Comparison of ENCODE assay signal across 1 cellular context in the genomic region with DNA sequence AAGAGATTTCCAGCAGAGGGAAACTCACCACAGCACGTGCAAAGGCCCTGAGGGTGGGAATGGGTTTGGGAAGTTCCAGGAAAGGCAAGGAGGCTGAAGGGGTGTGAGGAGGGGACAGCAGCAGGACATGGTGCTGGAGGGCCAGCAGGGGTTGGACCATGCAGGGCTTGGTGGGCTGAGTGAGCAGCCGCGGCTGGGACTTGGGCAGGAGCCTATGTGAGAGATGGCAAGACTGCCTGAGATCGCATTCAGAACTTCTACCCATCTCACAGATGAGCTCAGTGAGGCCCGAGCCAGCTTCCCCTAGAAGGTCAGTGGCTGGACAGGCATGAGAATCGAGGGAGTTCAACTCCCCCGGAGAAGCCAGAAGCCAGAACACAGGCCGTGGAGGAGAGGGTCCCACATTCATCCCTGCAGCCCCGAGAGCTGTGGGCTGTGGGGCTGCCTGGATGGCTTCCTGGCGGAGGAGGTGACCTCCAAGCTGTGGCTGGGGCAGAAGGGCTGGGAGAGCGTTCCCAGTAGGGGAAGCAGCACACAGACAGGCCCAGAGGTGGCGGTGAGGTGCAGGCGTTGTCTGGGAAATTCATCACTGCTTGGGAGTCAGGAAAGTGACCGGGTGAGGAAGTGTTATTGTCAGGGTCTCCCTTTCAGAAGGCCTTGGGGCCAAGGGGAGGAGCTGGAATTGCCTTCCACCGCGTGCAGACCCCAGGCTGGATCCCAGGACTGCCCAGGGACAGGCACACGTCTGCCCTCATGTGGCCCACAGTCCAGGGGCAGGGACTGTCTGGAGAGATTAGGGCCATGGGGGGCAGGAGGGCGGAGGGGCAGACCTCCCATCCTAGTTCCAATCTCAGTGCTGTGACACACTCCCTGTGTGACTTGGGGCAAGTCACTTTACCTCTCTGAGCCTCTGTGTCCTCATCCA.
TF ChIP-seq lines count a peak whose summit lies in the region.

No MANE protein-coding gene starts in this region.

TF ChIP-seq in HepG2, 621 proteins besides CTCF, POLR2A, EP300 and RAD21 (continued from another document and continues in another):
- TF ChIP-seq GTF3A (CRISPR knock-in tag; conservative IDR thresholded peaks at IDR 0.05) (peak; percentile 74; the same call in 1 of the 2 replicates), ZMAT3 (CRISPR knock-in tag; conservative IDR thresholded peaks at IDR 0.05) (no peak), ZFYVE20 (CRISPR knock-in tag; IDR thresholded peaks at IDR 0.05; ENCODE audit: borderline replicate concordance, low read depth) (no peak), ELF4 (CRISPR knock-in tag; IDR thresholded peaks at IDR 0.05; ENCODE audit: borderline replicate concordance) (no peak), ZNF605 (CRISPR knock-in tag; IDR thresholded peaks at IDR 0.05) (peak; percentile 74; the same call in 1 of the 2 replicates), ZBTB25 (CRISPR knock-in tag; IDR thresholded peaks at IDR 0.05) (no peak), ZNF138 (CRISPR knock-in tag; IDR thresholded peaks at IDR 0.05; ENCODE audit: low read depth) (no peak; the same call in 1 of the 2 replicates), ESRRA (CRISPR knock-in tag; IDR thresholded peaks at IDR 0.05; ENCODE audit: low read depth) (0 out of 2 replicates have a peak, but pooled peaks have one; percentile 22), ZNF235 (CRISPR knock-in tag; IDR thresholded peaks at IDR 0.05; ENCODE audit: borderline replicate concordance) (no peak), ATF4 (CRISPR knock-in tag; IDR thresholded peaks at IDR 0.05) (no peak), GFI1 (CRISPR knock-in tag; IDR thresholded peaks at IDR 0.05; ENCODE audit: borderline replicate concordance) (no peak), NKX3-1 (CRISPR knock-in tag; IDR thresholded peaks at IDR 0.05) (no peak), ZNF558 (CRISPR knock-in tag; IDR thresholded peaks at IDR 0.05; ENCODE audit: borderline replicate concordance) (no peak), MAX (IDR thresholded peaks at IDR 0.05) (peak; percentile 23; the same call in 1 of the 2 replicates), REPIN1 (CRISPR knock-in tag; IDR thresholded peaks at IDR 0.05; ENCODE audit: borderline replicate concordance, low read depth) (no peak), KIAA2018 (CRISPR knock-in tag; IDR thresholded peaks at IDR 0.05; ENCODE audit: borderline replicate concordance) (no peak), ZNF460 (CRISPR knock-in tag; IDR thresholded peaks at IDR 0.05; ENCODE audit: borderline replicate concordance) (no peak), ZNF850 (CRISPR knock-in tag; conservative IDR thresholded peaks at IDR 0.05) (no peak), U2AF2 (IDR thresholded peaks at IDR 0.05; ENCODE audit: low read depth, low read length) (no peak), ZNF567 (CRISPR knock-in tag; IDR thresholded peaks at IDR 0.05; ENCODE audit: borderline replicate concordance) (peak; percentile 57; the same call in 1 of the 2 replicates), ZNF280B (CRISPR knock-in tag; IDR thresholded peaks at IDR 0.05; ENCODE audit: borderline replicate concordance) (no peak), ZNF503 (CRISPR knock-in tag; IDR thresholded peaks at IDR 0.05) (no peak), ZNF253 (CRISPR knock-in tag; IDR thresholded peaks at IDR 0.05; ENCODE audit: borderline replicate concordance) (0 out of 2 replicates have a peak, but pooled peaks have one; percentile 48), ZSCAN9 (CRISPR knock-in tag; IDR thresholded peaks at IDR 0.05; ENCODE audit: borderline replicate concordance) (no peak), ZNF468 (CRISPR knock-in tag; IDR thresholded peaks at IDR 0.05) (no peak), ONECUT2 (CRISPR knock-in tag; IDR thresholded peaks at IDR 0.05) (no peak), ZNF660 (CRISPR knock-in tag; IDR thresholded peaks at IDR 0.05; ENCODE audit: borderline replicate concordance, low read depth) (no peak)
- TF ChIP-seq, protein P1, sequence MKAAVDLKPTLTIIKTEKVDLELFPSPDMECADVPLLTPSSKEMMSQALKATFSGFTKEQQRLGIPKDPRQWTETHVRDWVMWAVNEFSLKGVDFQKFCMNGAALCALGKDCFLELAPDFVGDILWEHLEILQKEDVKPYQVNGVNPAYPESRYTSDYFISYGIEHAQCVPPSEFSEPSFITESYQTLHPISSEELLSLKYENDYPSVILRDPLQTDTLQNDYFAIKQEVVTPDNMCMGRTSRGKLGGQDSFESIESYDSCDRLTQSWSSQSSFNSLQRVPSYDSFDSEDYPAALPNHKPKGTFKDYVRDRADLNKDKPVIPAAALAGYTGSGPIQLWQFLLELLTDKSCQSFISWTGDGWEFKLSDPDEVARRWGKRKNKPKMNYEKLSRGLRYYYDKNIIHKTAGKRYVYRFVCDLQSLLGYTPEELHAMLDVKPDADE (CRISPR knock-in tag; IDR thresholded peaks at IDR 0.05) = no peak
- TF ChIP-seq, protein P2, sequence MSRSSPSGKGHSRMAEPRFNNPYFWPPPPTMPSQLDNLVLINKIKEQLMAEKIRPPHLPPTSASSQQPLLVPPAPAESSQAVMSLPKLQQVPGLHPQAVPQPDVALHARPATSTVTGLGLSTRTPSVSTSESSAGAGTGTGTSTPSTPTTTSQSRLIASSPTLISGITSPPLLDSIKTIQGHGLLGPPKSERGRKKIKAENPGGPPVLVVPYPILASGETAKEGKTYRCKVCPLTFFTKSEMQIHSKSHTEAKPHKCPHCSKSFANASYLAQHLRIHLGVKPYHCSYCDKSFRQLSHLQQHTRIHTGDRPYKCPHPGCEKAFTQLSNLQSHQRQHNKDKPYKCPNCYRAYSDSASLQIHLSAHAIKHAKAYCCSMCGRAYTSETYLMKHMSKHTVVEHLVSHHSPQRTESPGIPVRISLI (CRISPR knock-in tag; IDR thresholded peaks at IDR 0.05; ENCODE audit: borderline replicate concordance) = no peak
- TF ChIP-seq, protein P3, sequence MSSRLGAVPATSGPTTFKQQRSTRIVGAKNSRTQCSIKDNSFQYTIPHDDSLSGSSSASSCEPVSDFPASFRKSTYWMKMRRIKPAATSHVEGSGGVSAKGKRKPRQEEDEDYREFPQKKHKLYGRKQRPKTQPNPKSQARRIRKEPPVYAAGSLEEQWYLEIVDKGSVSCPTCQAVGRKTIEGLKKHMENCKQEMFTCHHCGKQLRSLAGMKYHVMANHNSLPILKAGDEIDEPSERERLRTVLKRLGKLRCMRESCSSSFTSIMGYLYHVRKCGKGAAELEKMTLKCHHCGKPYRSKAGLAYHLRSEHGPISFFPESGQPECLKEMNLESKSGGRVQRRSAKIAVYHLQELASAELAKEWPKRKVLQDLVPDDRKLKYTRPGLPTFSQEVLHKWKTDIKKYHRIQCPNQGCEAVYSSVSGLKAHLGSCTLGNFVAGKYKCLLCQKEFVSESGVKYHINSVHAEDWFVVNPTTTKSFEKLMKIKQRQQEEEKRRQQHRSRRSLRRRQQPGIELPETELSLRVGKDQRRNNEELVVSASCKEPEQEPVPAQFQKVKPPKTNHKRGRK (CRISPR knock-in tag; IDR thresholded peaks at IDR 0.05) = no peak
- TF ChIP-seq, protein P4, sequence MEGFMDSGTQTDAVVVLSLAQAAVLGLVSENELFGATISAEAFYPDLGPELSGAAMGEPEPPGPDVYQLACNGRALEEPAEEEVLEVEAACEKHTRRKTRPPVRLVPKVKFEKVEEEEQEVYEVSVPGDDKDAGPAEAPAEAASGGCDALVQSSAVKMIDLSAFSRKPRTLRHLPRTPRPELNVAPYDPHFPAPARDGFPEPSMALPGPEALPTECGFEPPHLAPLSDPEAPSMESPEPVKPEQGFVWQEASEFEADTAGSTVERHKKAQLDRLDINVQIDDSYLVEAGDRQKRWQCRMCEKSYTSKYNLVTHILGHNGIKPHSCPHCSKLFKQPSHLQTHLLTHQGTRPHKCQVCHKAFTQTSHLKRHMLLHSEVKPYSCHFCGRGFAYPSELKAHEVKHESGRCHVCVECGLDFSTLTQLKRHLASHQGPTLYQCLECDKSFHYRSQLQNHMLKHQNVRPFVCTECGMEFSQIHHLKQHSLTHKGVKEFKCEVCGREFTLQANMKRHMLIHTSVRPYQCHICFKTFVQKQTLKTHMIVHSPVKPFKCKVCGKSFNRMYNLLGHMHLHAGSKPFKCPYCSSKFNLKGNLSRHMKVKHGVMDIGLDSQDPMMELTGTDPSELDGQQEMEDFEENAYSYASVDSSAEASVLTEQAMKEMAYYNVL (CRISPR knock-in tag; IDR thresholded peaks at IDR 0.05; ENCODE audit: borderline replicate concordance) = peak; percentile 70
